In genomic region chr9:35813434-35814105, GRCh38 we compare ENCODE assay signal across 8 cellular contexts. TPM values are rescaled to one million over a fixed set of nuclear protein-coding genes. Genes with fewer than 3 reads are reported as not detected.
DNase-seq lines count a peak whose midpoint lies in the region; ATAC-seq and TF ChIP-seq lines count a peak whose summit lies in the region.

No MANE protein-coding gene starts in this region.

- H3K4me3 Mint-ChIP-seq in CD4-positive, alpha-beta T cell, result peak overlapping the region; percentile 91
- H3K4me3 Mint-ChIP-seq in activated naive CD8-positive, alpha-beta T cell treated with anti-CD3 and anti-CD28 coated beads, Interleukin-2, amount 50 U/mL, for 24 hours, result peak overlapping the region; percentile 93

- peaks cover 0 to 12% (median 6%) of the 10 kb centered on the region in 4 donors for H3K36me3 ChIP-seq in upper lobe of left lung

- POLR2A ChIA-PET in CD4-positive, alpha-beta T cell (lab: Charles Lee), result interaction anchor here (1.2 to 2.2 kb wide), 3 partner anchors 8 to 13 kb away, joined by 4 to 10 read pairs (median 5); no protein-coding TSS in a partner anchor

- intact Hi-C loops in CD4-positive, alpha-beta T cell (cut with DNase I, micrococcal nuclease), result loop anchor here (2.0 to 10.0 kb wide), 9 partner anchors 66 to 821 kb away; partner anchors contain the start of genes CREB3 (in 2 of the 2), TLN1 (in 2 of the 2), ATOSB (in 1 of the 2) and GBA2 (in 1 of the 2)

- H3K4me1 ChIP-seq in upper lobe of left lung, result peaks cover 29 to 36% (median 34%) of the 10 kb centered on the region in 4 donors

- no peak for TF ChIP-seq EP300 in upper lobe of left lung (IDR thresholded peaks at IDR 0.05)

- CTCF ChIA-PET in CD4-positive, alpha-beta T cell (lab: Charles Lee), result interaction anchor here (1.8 to 2.4 kb wide), 2 partner anchors 12 to 23 kb away, joined by 7 to 10 read pairs; no protein-coding TSS in a partner anchor

- H3K4me3 ChIP-seq in upper lobe of left lung, result peak overlapping the region in 1 of 4 donors; percentile 88

- no peaks in the 10 kb centered on the region for H3K27me3 ChIP-seq in CD4-positive, alpha-beta T cell (ENCODE audit: control insufficient read depth, insufficient read depth, low read length)
- H3K27me3 ChIP-seq in upper lobe of left lung, result no peaks in the 10 kb centered on the region

- H3K9me3 ChIP-seq in CD4-positive, alpha-beta T cell (ENCODE audit: control insufficient read depth, low read length), result no peaks in the 10 kb centered on the region
- no peaks in the 10 kb centered on the region for H3K9me3 ChIP-seq in upper lobe of left lung

- 73 to 75% methylated on average over 7 to 10 of the region's 10 CpGs for WGBS in upper lobe of left lung, 2 donors

- no peak for ATAC-seq in CD4-positive, alpha-beta T cell (ENCODE audit: poor library complexity)
- ATAC-seq in activated naive CD8-positive, alpha-beta T cell treated with anti-CD3 and anti-CD28 coated beads, Interleukin-2, amount 50 U/mL, for 24 hours, result no peak
- ATAC-seq in upper lobe of left lung (ENCODE audit: low FRiP score in 2 of 2) (no peak), HG03135 (IDR thresholded peaks at IDR 0.05; ENCODE audit: unreplicated experiment) (no peak), HG02678 (IDR thresholded peaks at IDR 0.05; ENCODE audit: unreplicated experiment) (no peak)

- no peaks in the 10 kb centered on the region for H3K27me3 Mint-ChIP-seq in CD4-positive, alpha-beta T cell
- no peaks in the 10 kb centered on the region for H3K27me3 Mint-ChIP-seq in activated naive CD8-positive, alpha-beta T cell treated with anti-CD3 and anti-CD28 coated beads, Interleukin-2, amount 50 U/mL, for 24 hours

- H3K27ac Mint-ChIP-seq in CD4-positive, alpha-beta T cell, result peak overlapping the region; percentile 91
- H3K27ac Mint-ChIP-seq in activated naive CD8-positive, alpha-beta T cell treated with anti-CD3 and anti-CD28 coated beads, Interleukin-2, amount 50 U/mL, for 24 hours, result peak overlapping the region; percentile 98

- no peak for TF ChIP-seq CTCF in CD4-positive, alpha-beta T cell (IDR thresholded peaks at IDR 0.05)
- peak in 2 of 6 experiments; percentile 14 to 19 for TF ChIP-seq CTCF in upper lobe of left lung (IDR thresholded peaks at IDR 0.05)

- H3K9me3 Mint-ChIP-seq in CD4-positive, alpha-beta T cell, result no peaks in the 10 kb centered on the region
- no peaks in the 10 kb centered on the region for H3K9me3 Mint-ChIP-seq in activated naive CD8-positive, alpha-beta T cell treated with anti-CD3 and anti-CD28 coated beads, Interleukin-2, amount 50 U/mL, for 24 hours

- H3K36me3 Mint-ChIP-seq in CD4-positive, alpha-beta T cell (ENCODE audit: low read depth), result peaks cover 24% of the 10 kb centered on the region
- H3K36me3 Mint-ChIP-seq in activated naive CD8-positive, alpha-beta T cell treated with anti-CD3 and anti-CD28 coated beads, Interleukin-2, amount 50 U/mL, for 24 hours (ENCODE audit: low read depth), result no peaks in the 10 kb centered on the region

- no peak for TF ChIP-seq POLR2A in upper lobe of left lung (IDR thresholded peaks at IDR 0.05)

- no peak for DNase-seq in CD4-positive, alpha-beta T cell
- DNase-seq in HK-2 (ENCODE audit: unreplicated experiment), result peak; percentile 12
- DNase-seq in activated naive CD8-positive, alpha-beta T cell treated with anti-CD3 and anti-CD28 coated beads, Interleukin-2, amount 50 U/mL, for 24 hours, result no peak
- peak; percentile 73 for DNase-seq in kidney tubule cell (ENCODE audit: low spot score)
- DNase-seq in upper lobe of left lung, result no peak
- no peak for DNase-seq in effector CD8-positive, alpha-beta T cell (lab: John Stamatoyannopoulos, UW)

- no peak overlapping the region for H3K27ac ChIP-seq in CD4-positive, alpha-beta T cell (ENCODE audit: low read depth, low read length)
- H3K27ac ChIP-seq in upper lobe of left lung, result peak overlapping the region; percentile 94 to 97 (median 95)

- peaks cover 43% of the 10 kb centered on the region for H3K4me1 Mint-ChIP-seq in CD4-positive, alpha-beta T cell (ENCODE audit: low read depth)
- peaks cover 53% of the 10 kb centered on the region for H3K4me1 Mint-ChIP-seq in activated naive CD8-positive, alpha-beta T cell treated with anti-CD3 and anti-CD28 coated beads, Interleukin-2, amount 50 U/mL, for 24 hours

RNA-seq across cellular contexts. Expression of gene HINT2, which starts 1.3 kb away (rescaled TPM):
- 10 to 100 TPM; 10.9 to 12.6 TPM for total RNA-seq in CD4-positive, alpha-beta T cell
- total RNA-seq in upper lobe of left lung, result 10 to 100 TPM; 15.7 to 57.9 (median 42.2) TPM

RNA-seq across cellular contexts. Expression of gene SPAG8, which starts 1.5 kb away (rescaled TPM):
- total RNA-seq in CD4-positive, alpha-beta T cell, result 1 to 10 TPM in 1 of 2 experiments, under 1 TPM in 1; 0.81 to 1.3 TPM
- 10 to 100 TPM in 3 of 6 donors, 1 to 10 TPM in 3; 2.5 to 43.0 (median 13.3) TPM for total RNA-seq in upper lobe of left lung

RNA-seq across cellular contexts. Expression of gene FAM221B, which starts 15.0 kb away (rescaled TPM):
- total RNA-seq in CD4-positive, alpha-beta T cell, result not detected
- total RNA-seq in upper lobe of left lung, result under 1 TPM in 2 of 6 donors, not detected in 4; 0.10 to 0.15 TPM

RNA-seq across cellular contexts. Expression of gene TMEM8B, which starts 15.5 kb away (rescaled TPM):
- total RNA-seq in CD4-positive, alpha-beta T cell, result 1 to 10 TPM; 8.9 to 9.6 TPM
- total RNA-seq in upper lobe of left lung, result 10 to 100 TPM in 3 of 6 donors, 1 to 10 TPM in 3; 6.5 to 21.0 (median 10.0) TPM

RNA-seq across cellular contexts. Expression of gene NPR2, which starts 22.2 kb away (rescaled TPM):
- total RNA-seq in CD4-positive, alpha-beta T cell, result 1 to 10 TPM; 1.2 to 4.2 TPM
- total RNA-seq in upper lobe of left lung, result 10 to 100 TPM in 4 of 6 donors, 1 to 10 TPM in 2; 8.3 to 46.1 (median 13.1) TPM

Comparison
In these comparisons a context has a peak if more than half of its experiments do, and no peak if none do; other contexts are left out.
1. DNase-seq: peak in HK-2 (single experiment) and kidney tubule cell (single experiment); none in CD4-positive, alpha-beta T cell (0 of 10), activated naive CD8-positive, alpha-beta T cell treated with anti-CD3 and anti-CD28 coated beads, Interleukin-2, amount 50 U/mL, for 24 hours (single experiment), upper lobe of left lung (0 of 2) and effector CD8-positive, alpha-beta T cell (single experiment).